Comparison of ENCODE assay signal across 1 cellular context in the genomic region with DNA sequence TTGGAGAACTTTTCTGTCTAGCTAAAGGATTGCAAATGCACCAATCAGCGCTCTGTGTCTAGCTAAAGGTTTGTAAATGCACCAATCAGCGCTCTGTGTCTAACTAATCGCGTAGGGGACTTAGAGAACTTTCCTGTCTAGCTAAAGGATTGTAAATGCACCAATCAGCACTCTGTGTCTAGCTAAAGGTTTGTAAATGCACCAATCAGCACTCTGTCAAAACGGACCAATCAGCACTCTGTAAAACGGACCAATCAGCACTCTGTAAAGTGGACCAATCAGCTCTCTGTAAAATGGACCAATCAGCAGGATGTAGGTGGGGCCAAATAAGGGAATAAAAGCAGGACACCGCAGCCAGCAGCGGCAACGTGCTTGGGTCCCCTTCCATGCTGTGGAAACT.
TF ChIP-seq lines count a peak whose summit lies in the region.

No MANE protein-coding gene starts in this region.

TF ChIP-seq in K562, 482 proteins besides CTCF, POLR2A, EP300 and RAD21:
- TF ChIP-seq MAFG (tag; conservative IDR thresholded peaks at IDR 0.05) (0 out of 2 replicates have a peak, but pooled peaks have one; percentile 34), NFYB (IDR thresholded peaks at IDR 0.05; ENCODE audit: extremely low read depth, insufficient read length) (peak; percentile 64), ZNF316 (IDR thresholded peaks at IDR 0.05) (peak; percentile 86), ASH1L (IDR thresholded peaks at IDR 0.05; ENCODE audit: borderline replicate concordance, low read depth, partially characterized antibody) (peak; percentile 74), C11orf30 (IDR thresholded peaks at IDR 0.05; ENCODE audit: low read depth) (peak; percentile 65), RBM25 (IDR thresholded peaks at IDR 0.05; ENCODE audit: low read depth, low read length, severe bottlenecking) (peak; percentile 16), CC2D1A (IDR thresholded peaks at IDR 0.05) (peak; percentile 46; the same call in 1 of the 2 replicates)
- TF ChIP-seq, protein P1, sequence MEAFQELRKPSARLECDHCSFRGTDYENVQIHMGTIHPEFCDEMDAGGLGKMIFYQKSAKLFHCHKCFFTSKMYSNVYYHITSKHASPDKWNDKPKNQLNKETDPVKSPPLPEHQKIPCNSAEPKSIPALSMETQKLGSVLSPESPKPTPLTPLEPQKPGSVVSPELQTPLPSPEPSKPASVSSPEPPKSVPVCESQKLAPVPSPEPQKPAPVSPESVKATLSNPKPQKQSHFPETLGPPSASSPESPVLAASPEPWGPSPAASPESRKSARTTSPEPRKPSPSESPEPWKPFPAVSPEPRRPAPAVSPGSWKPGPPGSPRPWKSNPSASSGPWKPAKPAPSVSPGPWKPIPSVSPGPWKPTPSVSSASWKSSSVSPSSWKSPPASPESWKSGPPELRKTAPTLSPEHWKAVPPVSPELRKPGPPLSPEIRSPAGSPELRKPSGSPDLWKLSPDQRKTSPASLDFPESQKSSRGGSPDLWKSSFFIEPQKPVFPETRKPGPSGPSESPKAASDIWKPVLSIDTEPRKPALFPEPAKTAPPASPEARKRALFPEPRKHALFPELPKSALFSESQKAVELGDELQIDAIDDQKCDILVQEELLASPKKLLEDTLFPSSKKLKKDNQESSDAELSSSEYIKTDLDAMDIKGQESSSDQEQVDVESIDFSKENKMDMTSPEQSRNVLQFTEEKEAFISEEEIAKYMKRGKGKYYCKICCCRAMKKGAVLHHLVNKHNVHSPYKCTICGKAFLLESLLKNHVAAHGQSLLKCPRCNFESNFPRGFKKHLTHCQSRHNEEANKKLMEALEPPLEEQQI (IDR thresholded peaks at IDR 0.05), result peak; percentile 53; the same call in 1 of the 2 replicates
